Comparison of ENCODE assay signal across 10 cellular contexts in the genomic region with DNA sequence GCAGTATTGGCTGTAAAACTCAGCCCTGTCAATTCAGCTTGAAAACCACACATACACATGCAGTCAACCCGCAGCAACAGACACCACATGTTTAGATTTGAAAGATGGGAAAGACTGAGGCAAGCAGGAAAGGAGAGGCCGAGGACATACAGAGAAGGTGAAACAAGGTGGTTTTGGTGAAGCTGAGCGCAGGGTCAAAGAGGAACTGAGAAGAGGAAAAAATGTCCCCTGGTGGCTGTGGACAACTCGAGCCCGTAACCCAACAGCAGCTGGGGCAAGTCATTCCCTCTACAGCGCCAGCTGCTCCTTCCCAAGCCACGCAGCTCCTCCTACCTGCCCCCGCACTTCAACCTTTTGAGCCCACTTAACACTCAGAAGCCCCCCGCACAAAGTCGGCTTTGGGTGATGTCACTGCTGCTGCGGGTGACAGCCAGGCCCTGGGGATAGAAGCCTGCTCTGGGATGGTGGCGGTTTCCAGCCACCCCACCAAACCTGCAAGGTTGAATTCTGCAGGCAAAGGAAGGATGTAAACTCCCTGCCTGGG.
A peak's percentile ranks its signal among the peaks of the same experiment; 100 is the strongest.
DNase-seq lines count a peak whose midpoint lies in the region; ATAC-seq and TF ChIP-seq lines count a peak whose summit lies in the region.
"Had no signal": no experiment of that assay in that cellular context is flagged by ENCODE, and none has a peak within 500 bp of the region (broad histone marks: within the 10 kb centered on the region; RNA-seq: fewer than 3 reads in every experiment).

No MANE protein-coding gene starts in this region.

- H3K4me3 Mint-ChIP-seq in glutamatergic neuron (ENCODE audit: unreplicated experiment): peak overlapping the region; percentile 21
- H3K4me3 Mint-ChIP-seq: activated T-helper 1 cell treated with anti-CD3 and anti-CD28 coated beads, Interleukin-12 subunit alpha, Interleukin-12 subunit beta, Interleukin-2, Interleukin-4 antibody, amounts not matched to agents 30 ng/mL and 10 ng/mL and 1 ng/mL, durations not matched to agents 14 hours and 24 hours and 36 hours had no signal

- ATAC-seq in GM19463 (IDR thresholded peaks at IDR 0.05; ENCODE audit: unreplicated experiment) (peak; percentile 56), HG03159 (IDR thresholded peaks at IDR 0.05; ENCODE audit: unreplicated experiment) (peak; percentile 69), left lobe of liver (no peak)

- no peaks in the 10 kb centered on the region for H3K36me3 Mint-ChIP-seq in glutamatergic neuron (ENCODE audit: unreplicated experiment)

- TF ChIP-seq CTCF in GM12872 (IDR thresholded peaks at IDR 0.05; ENCODE audit: insufficient read depth, low read depth, low read length) (peak; percentile 51; the same call in 2 of the 3 replicates), glutamatergic neuron (IDR thresholded peaks at IDR 0.05; ENCODE audit: partially characterized antibody, unreplicated experiment) (no peak)

- peaks cover 14% of the 10 kb centered on the region for H3K9me3 Mint-ChIP-seq in glutamatergic neuron (ENCODE audit: unreplicated experiment)
- H3K9me3 Mint-ChIP-seq: activated T-helper 1 cell treated with anti-CD3 and anti-CD28 coated beads, Interleukin-12 subunit alpha, Interleukin-12 subunit beta, Interleukin-2, Interleukin-4 antibody, amounts not matched to agents 30 ng/mL and 10 ng/mL and 1 ng/mL, durations not matched to agents 14 hours and 24 hours and 36 hours had no signal

- peak overlapping the region; percentile 6 for H3K27ac Mint-ChIP-seq in glutamatergic neuron (ENCODE audit: unreplicated experiment)
- H3K27ac Mint-ChIP-seq: activated T-helper 1 cell treated with anti-CD3 and anti-CD28 coated beads, Interleukin-12 subunit alpha, Interleukin-12 subunit beta, Interleukin-2, Interleukin-4 antibody, amounts not matched to agents 30 ng/mL and 10 ng/mL and 1 ng/mL, durations not matched to agents 14 hours and 24 hours and 36 hours had no signal

- DNase-seq in glutamatergic neuron: no peak
- DNase-seq in AG20443 (ENCODE audit: low spot score): no peak
- DNase-seq in hippocampal formation (lab: John Stamatoyannopoulos, UW): no peak
- DNase-seq in HuH-7.5 (ENCODE audit: low spot score): no peak
- DNase-seq in left lobe of liver (ENCODE audit: low spot score): no peak
- DNase-seq: NCI-H187 treated with DMSO at 0.1 percent for 48 hours had no signal

- peaks cover 5% of the 10 kb centered on the region for H3K27me3 Mint-ChIP-seq in glutamatergic neuron (ENCODE audit: unreplicated experiment)

- peaks cover 35% of the 10 kb centered on the region for H3K4me1 Mint-ChIP-seq in glutamatergic neuron (ENCODE audit: low read depth, unreplicated experiment)
